ENCODE assay signal across 8 cellular contexts in genomic region chrX:53831662-53832635, GRCh38.
DNase-seq lines count a peak whose midpoint lies in the region; ATAC-seq lines count a peak whose summit lies in the region.

No MANE protein-coding gene starts in this region.

- peak; percentile 73 for ATAC-seq in HG02884 (IDR thresholded peaks at IDR 0.05; ENCODE audit: unreplicated experiment)
- ATAC-seq in activated T-cell treated with anti-CD3 and anti-CD28 coated beads, Interleukin-2, amount 50 U/mL, for 72 hours (replicated peaks in 1 of 2), result peak; percentile 89 to 97

- peak overlapping the region; percentile 53 to 63 for H3K4me3 Mint-ChIP-seq in activated T-cell treated with anti-CD3 and anti-CD28 coated beads, Interleukin-2, amount 50 U/mL, for 72 hours

- peak overlapping the region; percentile 11 for H3K27ac Mint-ChIP-seq in activated T-cell treated with anti-CD3 and anti-CD28 coated beads, Interleukin-2, amount 50 U/mL, for 72 hours

- DNase-seq in activated gamma-delta T cell treated with Interleukin-2 at 50 U/mL for 16 hours, result peak; percentile 23
- no peak for DNase-seq in activated gamma-delta T cell (lab: John Stamatoyannopoulos, UW)
- peak; percentile 3 for DNase-seq in NOMO-1 treated with dmso at 0.1 percent for 144 hours (lab: John Stamatoyannopoulos, UW; ENCODE audit: unreplicated experiment)
- peak; percentile 45 to 56 for DNase-seq in activated T-cell treated with anti-CD3 and anti-CD28 coated beads, Interleukin-2, amount 50 U/mL, for 72 hours
- peak; percentile 30 for DNase-seq in glomerular visceral epithelial cell (ENCODE audit: extremely low spot score)
- peak; percentile 6 to 43 for DNase-seq in stimulated activated CD4-positive, alpha-beta T cell treated with anti-CD3 and anti-CD28 coated beads, Interleukin-15, amount 100 ng/mL, for 48 hours (ENCODE audit: low read depth in 2 of 2)
- no peak for DNase-seq in superior temporal gyrus (ENCODE audit: extremely low spot score)

- H3K9me3 Mint-ChIP-seq in activated T-cell treated with anti-CD3 and anti-CD28 coated beads, Interleukin-2, amount 50 U/mL, for 72 hours, result peaks cover 0 to 3% of the 10 kb centered on the region in 2 donors

- peaks cover 24% of the 10 kb centered on the region for H3K4me1 Mint-ChIP-seq in activated T-cell treated with anti-CD3 and anti-CD28 coated beads, Interleukin-2, amount 50 U/mL, for 72 hours (ENCODE audit: low read depth)

- H3K36me3 Mint-ChIP-seq in activated T-cell treated with anti-CD3 and anti-CD28 coated beads, Interleukin-2, amount 50 U/mL, for 72 hours (ENCODE audit: insufficient read depth in 2 of 2), result peaks cover 2 to 3% of the 10 kb centered on the region in 2 donors

- peaks cover 12% of the 10 kb centered on the region for H3K27me3 Mint-ChIP-seq in activated T-cell treated with anti-CD3 and anti-CD28 coated beads, Interleukin-2, amount 50 U/mL, for 72 hours (ENCODE audit: low read depth)

Comparison
In these comparisons a context has a peak if more than half of its experiments do, and no peak if none do; other contexts are left out.
1. DNase-seq: peak in activated gamma-delta T cell treated with Interleukin-2 at 50 U/mL for 16 hours (single experiment), NOMO-1 treated with dmso at 0.1 percent for 144 hours (single experiment), activated T-cell treated with anti-CD3 and anti-CD28 coated beads, Interleukin-2, amount 50 U/mL, for 72 hours (2 of 2), glomerular visceral epithelial cell (single experiment) and stimulated activated CD4-positive, alpha-beta T cell treated with anti-CD3 and anti-CD28 coated beads, Interleukin-15, amount 100 ng/mL, for 48 hours (2 of 2); none in activated gamma-delta T cell (single experiment) and superior temporal gyrus (single experiment).